9 cellular contexts compared by ENCODE assay signal in the genomic region with DNA sequence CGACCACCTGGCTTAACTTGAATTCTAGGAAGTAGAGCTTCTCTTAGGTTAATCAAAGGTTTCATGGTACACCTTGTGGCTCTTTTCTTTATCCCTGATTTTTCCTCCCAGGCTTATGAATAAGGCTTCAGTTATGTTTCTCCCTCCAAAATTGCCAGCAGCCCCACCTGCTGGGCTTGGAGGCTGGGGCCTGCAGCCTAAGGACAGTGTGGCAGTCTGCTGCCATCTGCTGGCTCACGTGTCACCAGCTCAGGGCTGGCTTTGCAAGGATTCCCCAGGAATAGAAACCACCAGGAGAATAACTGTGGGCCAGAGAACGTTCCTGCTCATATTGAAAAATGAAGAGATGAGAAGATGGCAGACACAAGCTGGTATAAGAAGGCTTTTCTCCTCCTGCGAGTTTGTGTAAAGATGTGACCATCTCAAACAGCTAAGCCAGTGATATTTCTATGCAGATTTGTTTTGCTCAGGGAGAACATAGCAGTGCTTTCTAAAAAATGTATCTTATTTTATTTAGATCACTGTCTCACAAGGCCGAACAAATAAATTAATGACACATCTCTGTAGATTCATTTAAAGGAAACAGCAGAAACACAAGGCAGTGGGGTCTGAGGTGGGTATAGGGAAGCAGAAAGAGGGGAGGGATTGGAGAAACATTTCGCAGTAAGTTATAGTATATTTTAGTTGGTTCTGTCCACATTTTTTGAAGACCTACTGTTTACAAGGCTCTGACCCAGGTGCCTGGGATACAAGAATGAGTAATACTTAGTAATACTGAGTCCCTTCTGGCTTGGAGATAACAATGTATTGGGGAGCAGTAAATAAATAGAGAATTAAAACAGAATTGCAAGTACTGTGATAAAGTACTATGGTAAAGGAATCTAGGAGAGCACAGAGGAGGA.
DNase-seq lines count a peak whose midpoint lies in the region; FAIRE-seq and TF ChIP-seq lines count a peak whose summit lies in the region.
"Had no signal": no experiment of that assay in that cellular context is flagged by ENCODE, and none has a peak within 500 bp of the region (broad histone marks: within the 10 kb centered on the region; RNA-seq: fewer than 3 reads in every experiment).

No MANE protein-coding gene starts in this region.

- H3K9me3 ChIP-seq in SJSA1 (replicated peaks) (no peaks in the 10 kb centered on the region), ovary (no peaks in the 10 kb centered on the region), tibial nerve (no peaks in the 10 kb centered on the region)

- TF ChIP-seq CTCF in GM06990 (IDR thresholded peaks at IDR 0.05; ENCODE audit: insufficient read depth, low read length, poor library complexity, severe bottlenecking): peak; percentile 100
- TF ChIP-seq CTCF in HFF-Myc (IDR thresholded peaks at IDR 0.05; ENCODE audit: low read depth, low read length, missing control alignments): peak; percentile 100
- TF ChIP-seq CTCF in NB4 (IDR thresholded peaks at IDR 0.05; ENCODE audit: low read depth, low read length): peak; percentile 97
- TF ChIP-seq CTCF in ovary (IDR thresholded peaks at IDR 0.05): peak; percentile 80 to 89 (median 88)
- peak; percentile 94 to 98 (median 96) for TF ChIP-seq CTCF in tibial nerve (IDR thresholded peaks at IDR 0.05)

- H3K27ac ChIP-seq in SJSA1 (peak overlapping the region; percentile 33), ovary (no peak overlapping the region), tibial nerve (no peak overlapping the region)

- H3K27me3 ChIP-seq in GM06990 (replicated peaks; ENCODE audit: control insufficient read depth, insufficient read depth, low read length): no peaks in the 10 kb centered on the region
- H3K27me3 ChIP-seq in SJSA1 (replicated peaks): no peaks in the 10 kb centered on the region
- H3K27me3 ChIP-seq in ovary: no peaks in the 10 kb centered on the region
- H3K27me3 ChIP-seq in tibial nerve: no peaks in the 10 kb centered on the region

- DNase-seq in GM06990 (ENCODE audit: extremely low read depth, insufficient read length): peak; percentile 29
- DNase-seq in HFF-Myc (ENCODE audit: extremely low read depth, low read depth): peak; percentile 52
- peak; percentile 81 for DNase-seq in NB4 (ENCODE audit: low read depth)
- peak; percentile 64 to 80 for DNase-seq in SJSA1 (ENCODE audit: low read depth in 1 of 2, low spot score in 2 of 2)
- peak; percentile 33 for DNase-seq in activated gamma-delta T cell treated with anti-CD3 and anti-CD28 coated beads, Interleukin-2, amount 50 U/mL, for 16 hours (ENCODE audit: low read depth)
- peak; percentile 13 to 36 for DNase-seq in frontal cortex (ENCODE audit: low spot score in 2 of 2)
- DNase-seq in ovary: peak; percentile 54 to 86 (median 76)
- peak; percentile 72 to 82 for DNase-seq in tibial nerve (ENCODE audit: low spot score in 2 of 2)

- H3K36me3 ChIP-seq in GM06990 (ENCODE audit: control insufficient read depth, insufficient read depth, low read length) (no peaks in the 10 kb centered on the region), SJSA1 (no peaks in the 10 kb centered on the region), ovary (no peaks in the 10 kb centered on the region), tibial nerve (no peaks in the 10 kb centered on the region)

- intact Hi-C loops in ovary (cut with DNase I): loop anchor here in 2 of 4 donors (5.0 to 10.0 kb wide), 2 partner anchors 278 to 281 kb away; no protein-coding TSS in a partner anchor

- TF ChIP-seq POLR2A in NB4 (IDR thresholded peaks at IDR 0.05; ENCODE audit: extremely low read depth, insufficient read length): no peak
- TF ChIP-seq POLR2A in ovary (IDR thresholded peaks at IDR 0.05): no peak
- no peak for TF ChIP-seq POLR2A in tibial nerve (IDR thresholded peaks at IDR 0.05)

- TF ChIP-seq EP300 in ovary (IDR thresholded peaks at IDR 0.05) (no peak), tibial nerve (IDR thresholded peaks at IDR 0.05) (no peak)

- peak; percentile 53 for FAIRE-seq in frontal cortex (lab: Jason Lieb, UNC)

- H3K4me1 ChIP-seq in SJSA1 (replicated peaks): peaks cover 18% of the 10 kb centered on the region
- no peaks in the 10 kb centered on the region for H3K4me1 ChIP-seq in ovary (ENCODE audit: insufficient read depth)
- peaks cover 0 to 11% (median 5%) of the 10 kb centered on the region in 4 donors for H3K4me1 ChIP-seq in tibial nerve

- 40 to 44% (median 42%) methylated on average over 6 of the region's 6 CpGs for WGBS in ovary, 3 donors
- WGBS in tibial nerve, 2 donors: 39 to 43% methylated on average over 6 of the region's 6 CpGs

- H3K4me3 ChIP-seq in GM06990 (replicated peaks; ENCODE audit: low read depth, low read length) (no peak overlapping the region), HFF-Myc (replicated peaks; ENCODE audit: low read depth, low read length) (no peak overlapping the region), NB4 (ENCODE audit: low read depth, low read length) (no peak overlapping the region), SJSA1 (no peak overlapping the region), ovary (no peak overlapping the region), tibial nerve (no peak overlapping the region)
- H3K4me3 ChIP-seq: skin epidermis had no signal

Comparison
In these comparisons a context has a peak if more than half of its experiments do, and no peak if none do; other contexts are left out.
1. DNase-seq: peak in every context shown above with its lines; median percentile 81 in NB4; 77 in tibial nerve; 76 in ovary; 72 in SJSA1; 52 in HFF-Myc; 33 in activated gamma-delta T cell treated with anti-CD3 and anti-CD28 coated beads, Interleukin-2, amount 50 U/mL, for 16 hours; 29 in GM06990; 24 in frontal cortex.